Comparison of ENCODE assay signal across 27 cellular contexts in the genomic region with DNA sequence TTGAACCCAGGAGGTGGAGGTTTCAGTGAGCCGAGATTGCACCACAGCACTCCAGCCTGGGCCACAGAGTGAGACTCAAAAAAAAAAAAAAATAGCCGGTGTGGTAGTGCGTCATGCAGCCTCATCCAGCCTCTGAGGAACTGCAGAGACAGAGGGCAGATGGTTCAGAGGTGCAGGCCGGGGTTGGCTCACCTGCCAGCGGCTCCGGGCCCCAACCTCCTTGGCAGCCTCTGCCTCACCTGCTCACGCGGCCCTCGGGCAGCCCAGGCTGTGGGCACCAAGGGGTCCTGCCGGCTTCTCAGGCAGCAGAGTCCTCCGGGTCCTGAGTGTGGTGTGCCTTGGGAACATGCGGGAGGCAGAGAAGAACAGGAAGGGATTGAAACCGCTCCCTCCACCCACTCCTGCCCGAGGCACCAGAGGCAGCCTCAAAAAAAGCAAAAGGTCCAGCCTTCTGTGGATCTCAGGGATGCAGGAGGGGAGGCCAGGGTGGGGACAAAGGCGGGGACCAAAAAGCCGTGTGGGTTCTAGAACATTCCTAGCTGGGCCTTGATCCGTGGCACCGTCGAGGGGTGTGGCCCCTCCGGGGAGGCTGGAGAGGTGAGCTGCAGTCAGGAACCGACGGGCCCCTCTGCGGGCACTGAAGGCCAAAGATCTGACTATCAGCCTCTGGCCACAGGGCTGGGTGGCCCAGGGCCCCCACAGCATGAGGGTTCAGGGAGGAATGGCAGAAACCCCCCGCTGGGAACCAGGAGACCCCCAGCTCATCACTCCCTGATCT. TPM values are rescaled to one million over a fixed set of nuclear protein-coding genes. Genes with fewer than 3 reads are reported as not detected.
DNase-seq lines count a peak whose midpoint lies in the region; ATAC-seq and TF ChIP-seq lines count a peak whose summit lies in the region.
"Had no signal": no experiment of that assay in that cellular context is flagged by ENCODE, and none has a peak within 500 bp of the region (broad histone marks: within the 10 kb centered on the region; RNA-seq: fewer than 3 reads in every experiment).

No MANE protein-coding gene starts in this region.

- TF ChIP-seq POLR2A in IMR-90 (IDR thresholded peaks at IDR 0.05; ENCODE audit: low read depth, low read length), result no peak

- no peaks in the 10 kb centered on the region for H3K79me1 ChIP-seq in IMR-90 (ENCODE audit: low read depth in 1 of 2, low read length in 2 of 2)

- H2BK5ac ChIP-seq in IMR-90 (ENCODE audit: low read depth, low read length, poor library complexity, severe bottlenecking), result no peak overlapping the region

- H2AK5ac ChIP-seq in IMR-90 (ENCODE audit: low read depth, low read length), result no peak overlapping the region

- H3K27ac ChIP-seq in IMR-90 (ENCODE audit: insufficient read depth, low read length) (no peak overlapping the region), mucosa of rectum (ENCODE audit: low read depth in 2 of 2, low read length in 2 of 2) (peak overlapping the region; percentile 70 to 71)
- no peak overlapping the region for H3K27ac ChIP-seq in CD4-positive, alpha-beta T cell (ENCODE audit: low read depth, low read length)
- H3K27ac ChIP-seq: esophagus muscularis mucosa, HL-60, psoas muscle had no signal

- H3K18ac ChIP-seq in IMR-90 (ENCODE audit: low read depth, low read length), result no peak overlapping the region

- H3K9ac ChIP-seq in IMR-90 (ENCODE audit: low read depth, low read length) (no peak overlapping the region), mucosa of rectum (ENCODE audit: low read depth in 1 of 2, low read length in 2 of 2) (peak overlapping the region in 1 of 2 donors; percentile 66)

- H3K36me3 ChIP-seq in IMR-90 (ENCODE audit: control insufficient read depth, insufficient read depth, low read length), result no peaks in the 10 kb centered on the region
- no peaks in the 10 kb centered on the region for H3K36me3 ChIP-seq in mucosa of rectum (ENCODE audit: control insufficient read depth in 2 of 2, insufficient read depth in 2 of 2, low read length in 2 of 2)
- H3K36me3 ChIP-seq: esophagus muscularis mucosa had no signal

- DNase-seq in Calu3 (no peak), IMR-90 (no peak), epithelial cell of esophagus (ENCODE audit: low read depth) (peak; percentile 27), epidermal melanocyte (ENCODE audit: insufficient read length, low spot score) (no peak), T-helper 17 cell (no peak)
- DNase-seq in activated CD4-positive, alpha-beta T cell treated with anti-CD3 and anti-CD28 coated beads, Interleukin-2, amount 50 U/mL, for 48 hours, result no peak
- DNase-seq in CD4-positive, alpha-beta T cell, result no peak
- DNase-seq: activated CD8-positive, alpha-beta T cell treated with anti-CD3 and anti-CD28 coated beads for 36 hours; amygdala; DMS 273 treated with DMSO at 0.1 percent for 48 hours; effector CD8-positive, alpha-beta T cell; Kasumi-1; naive thymus-derived CD4-positive, alpha-beta T cell; NCI-H1048; NCI-H187; NCI-H526; nucleus accumbens; psoas muscle; stimulated activated naive CD4-positive, alpha-beta T cell had no signal

- peak overlapping the region; percentile 42 for H2AK9ac ChIP-seq in IMR-90 (replicated peaks; ENCODE audit: low read depth, low read length, poor library complexity)

- no peak overlapping the region for H4K91ac ChIP-seq in IMR-90 (ENCODE audit: insufficient read depth, low read depth, low read length)

- no TSS peak for BruUV-seq in Calu3 (replicated peaks; lab: Mats Ljungman, UMichigan)
- no TSS peak for BruUV-seq in IMR-90 (replicated peaks; lab: Mats Ljungman, UMichigan)

- H3K4me1 Mint-ChIP-seq in Calu3 (ENCODE audit: low read depth, unreplicated experiment) (peaks cover 7% of the 10 kb centered on the region), T-helper 17 cell (peaks cover 13% of the 10 kb centered on the region)
- H3K4me1 Mint-ChIP-seq in CD4-positive, alpha-beta T cell (ENCODE audit: low read depth), result peaks cover 5% of the 10 kb centered on the region

- H4K5ac ChIP-seq in IMR-90 (ENCODE audit: low read depth, low read length), result no peak overlapping the region

- dilution Hi-C loops in IMR-90 (cut with HindIII; ENCODE audit: low sequenced_read_pairs, unreplicated experiment), result no loop called here

- no peak for TF ChIP-seq CTCF in Calu3 (IDR thresholded peaks at IDR 0.05; ENCODE audit: unreplicated experiment)
- TF ChIP-seq CTCF in IMR-90 (conservative IDR thresholded peaks at IDR 0.05; ENCODE audit: low read depth, low read length), result no peak
- no peak for TF ChIP-seq CTCF in epithelial cell of esophagus (IDR thresholded peaks at IDR 0.05; ENCODE audit: insufficient read depth, low read depth, low read length, missing control alignments)
- TF ChIP-seq CTCF in CD4-positive, alpha-beta T cell (IDR thresholded peaks at IDR 0.05), result no peak

- no peaks in the 10 kb centered on the region for H4K20me1 ChIP-seq in IMR-90 (ENCODE audit: insufficient read depth, low read length)

- H3K36me3 Mint-ChIP-seq in Calu3 (ENCODE audit: insufficient read depth, unreplicated experiment) (peaks cover 24% of the 10 kb centered on the region), T-helper 17 cell (ENCODE audit: low read depth) (no peaks in the 10 kb centered on the region)
- no peaks in the 10 kb centered on the region for H3K36me3 Mint-ChIP-seq in CD4-positive, alpha-beta T cell (ENCODE audit: low read depth)
- H3K36me3 Mint-ChIP-seq: activated naive CD4-positive, alpha-beta T cell treated with anti-CD3 and anti-CD28 coated beads, Interleukin-2, amount 50 U/mL, for 24 hours; CD14-positive monocyte had no signal

- peak overlapping the region; percentile 5 for H3K4me3 Mint-ChIP-seq in Calu3 (ENCODE audit: low read depth, unreplicated experiment)
- no peak overlapping the region for H3K4me3 Mint-ChIP-seq in T-helper 17 cell
- H3K4me3 Mint-ChIP-seq in CD4-positive, alpha-beta T cell, result no peak overlapping the region
- H3K4me3 Mint-ChIP-seq: activated CD8-positive, alpha-beta T cell treated with anti-CD3 and anti-CD28 coated beads for 36 hours; activated naive CD4-positive, alpha-beta T cell treated with anti-CD3 and anti-CD28 coated beads, Interleukin-2, amount 50 U/mL, for 24 hours; naive thymus-derived CD4-positive, alpha-beta T cell had no signal

- POLR2A ChIA-PET in IMR-90 (lab: Charles Lee; ENCODE audit: unreplicated experiment), result no interaction called here
- POLR2A ChIA-PET in CD4-positive, alpha-beta T cell (lab: Charles Lee), result no interaction called here

- H3K27me3 Mint-ChIP-seq in Calu3 (ENCODE audit: unreplicated experiment), result no peaks in the 10 kb centered on the region
- peaks cover 10% of the 10 kb centered on the region for H3K27me3 Mint-ChIP-seq in T-helper 17 cell
- H3K27me3 Mint-ChIP-seq in CD4-positive, alpha-beta T cell, result peaks cover 5% of the 10 kb centered on the region

- CTCF ChIA-PET in Calu3 (lab: Charles Lee) (no interaction called here), IMR-90 (lab: Yijun Ruan, JAX) (interaction anchor here (0.5 to 1.0 kb wide), 2 partner anchors 9 to 503 kb away, joined by 3 read pairs; no protein-coding TSS in a partner anchor)
- CTCF ChIA-PET in CD4-positive, alpha-beta T cell (lab: Charles Lee), result no interaction called here

- H3K4me1 ChIP-seq in IMR-90 (ENCODE audit: control insufficient read depth, insufficient read depth, low read length), result peaks cover 7% of the 10 kb centered on the region
- H3K4me1 ChIP-seq in mucosa of rectum (ENCODE audit: control insufficient read depth in 2 of 2, insufficient read depth in 2 of 2, low read length in 2 of 2), result peaks cover 16 to 30% of the 10 kb centered on the region in 2 donors
- H3K4me1 ChIP-seq: psoas muscle had no signal

- no peak overlapping the region for H3K4me2 ChIP-seq in IMR-90 (ENCODE audit: low read depth, low read length)

- H3K27me3 ChIP-seq in IMR-90 (ENCODE audit: control insufficient read depth, insufficient read depth, low read length), result no peaks in the 10 kb centered on the region
- no peaks in the 10 kb centered on the region for H3K27me3 ChIP-seq in mucosa of rectum (ENCODE audit: control insufficient read depth in 2 of 2, insufficient read depth in 2 of 2, low read length in 2 of 2)
- peaks cover 28% of the 10 kb centered on the region for H3K27me3 ChIP-seq in CD4-positive, alpha-beta T cell (ENCODE audit: control insufficient read depth, insufficient read depth, low read length)

- no peak overlapping the region for H2BK15ac ChIP-seq in IMR-90 (ENCODE audit: low read depth, low read length)

- in situ Hi-C loops in IMR-90 (cut with MboI; ENCODE audit: low sequenced_read_pairs), result no loop called here

- ATAC-seq in IMR-90 (ENCODE audit: low read depth) (no peak), T-helper 17 cell (no peak)
- no peak for ATAC-seq in CD4-positive, alpha-beta T cell (ENCODE audit: poor library complexity)
- ATAC-seq: activated CD4-positive, CD25-positive, alpha-beta regulatory T cell treated with anti-CD3 and anti-CD28 coated beads, Interleukin-2, amount 50 U/mL, for 24 hours; activated CD8-positive, alpha-beta T cell treated with anti-CD3 and anti-CD28 coated beads for 36 hours; left lobe of liver; naive thymus-derived CD4-positive, alpha-beta T cell; psoas muscle had no signal

- intact Hi-C loops in Calu3 (cut with micrococcal nuclease; ENCODE audit: unreplicated experiment) (no loop called here), IMR-90 (cut with micrococcal nuclease) (no loop called here)
- intact Hi-C loops in CD4-positive, alpha-beta T cell (cut with DNase I, micrococcal nuclease), result no loop called here

- H3K27ac Mint-ChIP-seq in Calu3 (ENCODE audit: unreplicated experiment), result no peak overlapping the region
- H3K27ac Mint-ChIP-seq in T-helper 17 cell, result no peak overlapping the region
- H3K27ac Mint-ChIP-seq in CD4-positive, alpha-beta T cell, result no peak overlapping the region
- H3K27ac Mint-ChIP-seq: activated CD8-positive, alpha-beta T cell treated with anti-CD3 and anti-CD28 coated beads for 36 hours; activated naive CD4-positive, alpha-beta T cell treated with anti-CD3 and anti-CD28 coated beads, Interleukin-2, amount 50 U/mL, for 24 hours; activated T-helper 2 cell treated with anti-CD3 and anti-CD28 coated beads, Interferon-gamma antibody, Interleukin-2, Interleukin-4, amounts not matched to agents 10 μg/mL and 5 μg/mL and 100 μg/mL, durations not matched to agents 14 hours and 24 hours and 36 hours; naive thymus-derived CD4-positive, alpha-beta T cell had no signal

- H3K4ac ChIP-seq in IMR-90 (ENCODE audit: low read depth, low read length), result no peak overlapping the region

- peaks cover 7% of the 10 kb centered on the region for H3K9me1 ChIP-seq in IMR-90 (ENCODE audit: insufficient read depth, low read length)

- H3K4me3 ChIP-seq in IMR-90 (ENCODE audit: insufficient read depth, low read depth, low read length) (no peak overlapping the region), epithelial cell of esophagus (ENCODE audit: low read length) (no peak overlapping the region), mucosa of rectum (ENCODE audit: low read length in 2 of 2) (peak overlapping the region in 1 of 2 donors; percentile 36)
- H3K4me3 ChIP-seq: esophagus muscularis mucosa, psoas muscle had no signal

- H3K23ac ChIP-seq in IMR-90 (ENCODE audit: low read depth, low read length), result no peak overlapping the region

- H3K9me3 Mint-ChIP-seq in Calu3 (ENCODE audit: low read depth, unreplicated experiment), result no peaks in the 10 kb centered on the region
- H3K9me3 Mint-ChIP-seq in CD4-positive, alpha-beta T cell, result no peaks in the 10 kb centered on the region
- H3K9me3 Mint-ChIP-seq: activated CD8-positive, alpha-beta T cell treated with anti-CD3 and anti-CD28 coated beads for 36 hours; activated naive CD4-positive, alpha-beta T cell treated with anti-CD3 and anti-CD28 coated beads, Interleukin-2, amount 50 U/mL, for 24 hours; activated T-helper 2 cell treated with anti-CD3 and anti-CD28 coated beads, Interferon-gamma antibody, Interleukin-2, Interleukin-4, amounts not matched to agents 10 μg/mL and 5 μg/mL and 100 μg/mL, durations not matched to agents 14 hours and 24 hours and 36 hours had no signal

- H2BK120ac ChIP-seq in IMR-90 (ENCODE audit: low read depth, low read length), result no peak overlapping the region

- no CpG with 5 or more reads among the region's 24 CpGs for WGBS in IMR-90 (ENCODE audit: extremely low coverage in 2 of 2, insufficient read length in 1 of 2), 2 experiments

- H3K9me3 ChIP-seq in IMR-90 (ENCODE audit: control insufficient read depth, insufficient read depth, low read length) (no peaks in the 10 kb centered on the region; the same call in 1 of the 2 replicates), mucosa of rectum (ENCODE audit: control insufficient read depth in 2 of 2, low read length in 2 of 2) (no peaks in the 10 kb centered on the region), T-helper 17 cell (ENCODE audit: control insufficient read depth, low read length, poor library complexity, severe bottlenecking) (no peaks in the 10 kb centered on the region)
- H3K9me3 ChIP-seq in CD4-positive, alpha-beta T cell (ENCODE audit: control insufficient read depth, low read length), result peaks cover 5% of the 10 kb centered on the region
- H3K9me3 ChIP-seq: psoas muscle had no signal

- TF ChIP-seq RAD21 in IMR-90 (IDR thresholded peaks at IDR 0.05; ENCODE audit: low read length), result no peak

- H2AFZ ChIP-seq in IMR-90 (replicated peaks; ENCODE audit: low read length, poor library complexity), result no peak overlapping the region

- H4K8ac ChIP-seq in IMR-90 (ENCODE audit: low read depth in 2 of 2, low read length in 2 of 2), result no peak overlapping the region

- H3K56ac ChIP-seq in IMR-90 (ENCODE audit: extremely low read depth, insufficient read depth, low read length), result no peak overlapping the region

- H3K14ac ChIP-seq in IMR-90 (replicated peaks; ENCODE audit: low read depth, low read length), result no peak overlapping the region

- no peak overlapping the region for H2BK20ac ChIP-seq in IMR-90 (ENCODE audit: low read depth, low read length)

RNA-seq across cellular contexts. Expression of gene DNAJB6, which starts 55.4 kb away (rescaled TPM):
- total RNA-seq in Calu3 (2022) (118 and 137 TPM in 2 replicates), IMR-90 (2012; rRNA removed) (93.4 and 155 TPM in 2 replicates), T-helper 17 cell (100 to 1,000 TPM; 266 to 278 TPM)
- polyA plus RNA-seq in IMR-90 (2012; rRNA removed), result 127 and 165 TPM in 2 replicates
- 56.9 and 61.4 TPM in 2 replicates for polyA plus RNA-seq in IMR-90 (2012; cell fraction: cytosol; rRNA removed)
- 52.2 and 98.8 TPM in 2 replicates for polyA plus RNA-seq in IMR-90 (2012; cell fraction: nucleus; rRNA removed; ENCODE audit: low replicate concordance)
- 100 to 1,000 TPM; 232 to 242 TPM for total RNA-seq in CD4-positive, alpha-beta T cell

Comparison
In these comparisons a context has a peak if more than half of its experiments do, and no peak if none do; other contexts are left out.
1. H3K27ac ChIP-seq: peak in mucosa of rectum (2 of 2); none in IMR-90 (single experiment) and CD4-positive, alpha-beta T cell (single experiment).